Comparison of ENCODE assay signal across 17 cellular contexts in genomic region chr10:93287775-93288174, GRCh38.
"Had no signal": no experiment of that assay in that cellular context is flagged by ENCODE, and none has a peak within 500 bp of the region (broad histone marks: within the 10 kb centered on the region; RNA-seq: fewer than 3 reads in every experiment).

No MANE protein-coding gene starts in this region.

- H3K36me3 Mint-ChIP-seq: activated naive CD8-positive, alpha-beta T cell treated with anti-CD3 and anti-CD28 coated beads for 36 hours; natural killer cell treated with Interleukin-12 subunit alpha and Interleukin-12 subunit beta and Interleukin-15 and Interleukin-18, amount 100 ng/mL, for 72 hours had no signal

- H3K27me3 ChIP-seq: esophagus squamous epithelium, testis, uterus had no signal

- H3K27me3 Mint-ChIP-seq: activated naive CD8-positive, alpha-beta T cell treated with anti-CD3 and anti-CD28 coated beads for 36 hours; stimulated activated naive CD8-positive, alpha-beta T cell treated with anti-CD3 and anti-CD28 coated beads, Interleukin-15, amount 100 ng/mL, for 72 hours had no signal

- H3K9me3 ChIP-seq: esophagus squamous epithelium, lower lobe of right lung, mucosa of descending colon, testis, uterus had no signal

- H3K4me3 Mint-ChIP-seq: activated naive CD8-positive, alpha-beta T cell treated with anti-CD3 and anti-CD28 coated beads for 36 hours; activated T-cell treated with anti-CD3 and anti-CD28 coated beads, Interleukin-2, amount 50 U/mL, for 4 hours; natural killer cell treated with Interleukin-12 subunit alpha and Interleukin-12 subunit beta and Interleukin-15 and Interleukin-18, amount 100 ng/mL, for 72 hours; stimulated activated naive CD8-positive, alpha-beta T cell treated with anti-CD3 and anti-CD28 coated beads, Interleukin-15, amount 100 ng/mL, for 72 hours had no signal

- H3K4me1 ChIP-seq: esophagus squamous epithelium, lower lobe of right lung, testis, uterus had no signal

- DNase-seq: activated CD4-positive, alpha-beta T cell treated with anti-CD3 and anti-CD28 coated beads, Interleukin-2, amount 50 U/mL, for 48 hours; activated CD4-positive, CD25-positive, alpha-beta regulatory T cell treated with anti-CD3 and anti-CD28 coated beads, Interleukin-2, amount 50 U/mL, for 72 hours; activated effector memory CD4-positive, alpha-beta T cell treated with anti-CD3 and anti-CD28 coated beads, Interleukin-2, amount 50 U/mL, for 16 hours; activated naive CD8-positive, alpha-beta T cell treated with anti-CD3 and anti-CD28 coated beads for 36 hours; activated T-cell treated with anti-CD3 and anti-CD28 coated beads, Interleukin-2, amount 50 U/mL, for 4 hours; anterior cingulate cortex; esophagus squamous epithelium; foreskin fibroblast; head of caudate nucleus; lower lobe of right lung; mucosa of descending colon; stimulated activated CD4-positive, alpha-beta T cell treated with anti-CD3 and anti-CD28 coated beads, Interleukin-4, amount 100 ng/mL, for 4 hours; stimulated activated naive CD8-positive, alpha-beta T cell treated with anti-CD3 and anti-CD28 coated beads, Interleukin-15, amount 100 ng/mL, for 72 hours; testis; uterus had no signal

- H3K4me1 Mint-ChIP-seq: activated naive CD8-positive, alpha-beta T cell treated with anti-CD3 and anti-CD28 coated beads for 36 hours; stimulated activated naive CD8-positive, alpha-beta T cell treated with anti-CD3 and anti-CD28 coated beads, Interleukin-15, amount 100 ng/mL, for 72 hours had no signal

- H3K27ac Mint-ChIP-seq: activated naive CD8-positive, alpha-beta T cell treated with anti-CD3 and anti-CD28 coated beads for 36 hours; natural killer cell treated with Interleukin-12 subunit alpha and Interleukin-12 subunit beta and Interleukin-15 and Interleukin-18, amount 100 ng/mL, for 72 hours had no signal

- H3K9me3 Mint-ChIP-seq: activated naive CD8-positive, alpha-beta T cell treated with anti-CD3 and anti-CD28 coated beads for 36 hours; activated T-cell treated with anti-CD3 and anti-CD28 coated beads, Interleukin-2, amount 50 U/mL, for 4 hours; natural killer cell treated with Interleukin-12 subunit alpha and Interleukin-12 subunit beta and Interleukin-15 and Interleukin-18, amount 100 ng/mL, for 72 hours; stimulated activated naive CD8-positive, alpha-beta T cell treated with anti-CD3 and anti-CD28 coated beads, Interleukin-15, amount 100 ng/mL, for 72 hours had no signal

- H3K27ac ChIP-seq: esophagus squamous epithelium, skin epidermis, testis, uterus had no signal
